ENCODE assay signal across 9 cellular contexts in the genomic region with DNA sequence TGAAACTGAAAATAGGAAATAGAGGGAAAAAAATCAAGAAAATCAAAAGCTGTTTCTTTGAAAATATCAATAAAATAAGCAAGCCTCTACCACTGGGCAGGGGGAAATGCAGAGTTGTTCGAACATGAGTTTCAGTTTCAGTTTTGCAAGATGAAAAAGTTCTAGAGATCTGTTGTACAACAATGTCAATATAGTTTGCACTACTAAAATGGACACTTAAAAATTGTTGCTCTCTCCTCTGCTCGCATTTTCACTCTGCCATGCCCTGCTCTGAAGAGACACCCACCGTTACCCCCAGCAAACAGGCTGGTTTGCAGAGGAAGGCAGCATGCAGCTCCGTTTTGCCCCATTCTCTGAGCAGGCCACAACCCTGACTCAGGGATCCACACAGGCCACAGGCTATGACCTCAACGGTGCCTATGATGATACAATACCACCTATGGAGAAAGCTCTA.
A peak's percentile ranks its signal among the peaks of the same experiment; 100 is the strongest.
DNase-seq lines count a peak whose midpoint lies in the region; ATAC-seq and TF ChIP-seq lines count a peak whose summit lies in the region.
"Had no signal": no experiment of that assay in that cellular context is flagged by ENCODE, and none has a peak within 500 bp of the region (broad histone marks: within the 10 kb centered on the region; RNA-seq: fewer than 3 reads in every experiment).

No MANE protein-coding gene starts in this region.

- no peaks in the 10 kb centered on the region for H3K9me3 ChIP-seq in WERI-Rb-1 (ENCODE audit: severe bottlenecking)
- H3K9me3 ChIP-seq: body of pancreas had no signal

- H3K4me3 ChIP-seq in GM12864 (ENCODE audit: low read depth, low read length): peak overlapping the region; percentile 48
- peak overlapping the region; percentile 37 for H3K4me3 ChIP-seq in coronary artery
- no peak overlapping the region for H3K4me3 ChIP-seq in WERI-Rb-1 (ENCODE audit: low read depth, low read length)
- H3K4me3 ChIP-seq: body of pancreas had no signal

- H3K27ac ChIP-seq in coronary artery (no peak overlapping the region), caudate nucleus (ENCODE audit: low read depth, low read length) (no peak overlapping the region), WERI-Rb-1 (no peak overlapping the region)

- no peaks in the 10 kb centered on the region for H3K27me3 ChIP-seq in WERI-Rb-1 (ENCODE audit: insufficient read depth, low read depth, severe bottlenecking)
- H3K27me3 ChIP-seq: body of pancreas had no signal

- TF ChIP-seq CTCF in GM12864 (IDR thresholded peaks at IDR 0.05; ENCODE audit: low read depth, low read length, missing control alignments): no peak
- TF ChIP-seq CTCF in coronary artery (IDR thresholded peaks at IDR 0.05): no peak
- no peak for TF ChIP-seq CTCF in WERI-Rb-1 (IDR thresholded peaks at IDR 0.05; ENCODE audit: low read depth, low read length)

- ATAC-seq in GM19452 (IDR thresholded peaks at IDR 0.05; ENCODE audit: unreplicated experiment): no peak
- ATAC-seq: body of pancreas had no signal

- no peak for DNase-seq in GM12864 (ENCODE audit: low read depth)
- DNase-seq in T-helper 9 cell: peak; percentile 22
- no peak for DNase-seq in coronary artery (ENCODE audit: low spot score)
- peak; percentile 19 for DNase-seq in stimulated activated CD4-positive, alpha-beta T cell treated with anti-CD3 and anti-CD28 coated beads, Interleukin-2, amount 100 ng/mL, for 4 hours (ENCODE audit: low read depth)
- no peak for DNase-seq in caudate nucleus (lab: John Stamatoyannopoulos, UW)
- DNase-seq in WERI-Rb-1: no peak
- DNase-seq in A172 (ENCODE audit: low spot score): no peak

- H3K36me3 ChIP-seq in WERI-Rb-1: peaks cover 30% of the 10 kb centered on the region

Comparison
In these comparisons a context has a peak if more than half of its experiments do, and no peak if none do; other contexts are left out.
1. DNase-seq: peak in T-helper 9 cell (single experiment) and stimulated activated CD4-positive, alpha-beta T cell treated with anti-CD3 and anti-CD28 coated beads, Interleukin-2, amount 100 ng/mL, for 4 hours (single experiment); none in GM12864 (single experiment), coronary artery (single experiment), caudate nucleus (0 of 61), WERI-Rb-1 (single experiment) and A172 (single experiment).